24 cellular contexts compared by ENCODE assay signal in genomic region chr3:45922950-45923590, GRCh38. TPM values are rescaled to one million over a fixed set of nuclear protein-coding genes. Genes with fewer than 3 reads are reported as not detected.
"Had no signal": no experiment of that assay in that cellular context is flagged by ENCODE, and none has a peak within 500 bp of the region (broad histone marks: within the 10 kb centered on the region; RNA-seq: fewer than 3 reads in every experiment).

No MANE protein-coding gene starts in this region.

- DNase-seq: activated B cell treated with CpG ODN at 0.5 μM for 24 hours; activated CD4-positive, alpha-beta T cell treated with anti-CD3 and anti-CD28 coated beads for 4 hours; activated CD4-positive, alpha-beta T cell treated with anti-CD3 and anti-CD28 coated beads, Interleukin-2, amount 50 U/mL, for 4 hours; activated gamma-delta T cell treated with Interleukin-2 at 50 U/mL for 16 hours; activated T-cell treated with anti-CD3 and anti-CD28 coated beads, Interleukin-2, amount 50 U/mL, for 1 hour; central memory CD4-positive, alpha-beta T cell; natural killer cell; right lobe of liver; stimulated activated CD4-positive, alpha-beta T cell treated with anti-CD3 and anti-CD28 coated beads, Interleukin-2, amount 100 ng/mL, for 48 hours; stimulated activated naive CD8-positive, alpha-beta T cell treated with anti-CD3 and anti-CD28 coated beads, Interleukin-15, Interleukin-2, amounts not matched to agents 100 U/mL and 50 U/mL, for 24 hours; T-cell had no signal

- H3K27ac ChIP-seq: breast epithelium, esophagus muscularis mucosa, foreskin keratinocyte, right lobe of liver, thoracic aorta had no signal

- ATAC-seq: natural killer cell, T-cell had no signal

- H3K9me3 ChIP-seq: breast epithelium, esophagus muscularis mucosa, right lobe of liver, thoracic aorta had no signal

- FAIRE-seq: islet of Langerhans had no signal

- H3K4me3 ChIP-seq: breast epithelium, esophagus muscularis mucosa, right lobe of liver, thoracic aorta had no signal

- H3K27ac Mint-ChIP-seq: activated B cell treated with CpG ODN at 0.5 μM for 24 hours; activated naive CD4-positive, alpha-beta T cell treated with anti-CD3 and anti-CD28 coated beads, Interleukin-2, amount 50 U/mL, for 24 hours; activated T-helper 1 cell treated with anti-CD3 and anti-CD28 coated beads, Interleukin-12 subunit alpha, Interleukin-12 subunit beta, Interleukin-2, Interleukin-4 antibody, amounts not matched to agents 30 ng/mL and 10 ng/mL and 1 ng/mL, durations not matched to agents 14 hours and 24 hours and 36 hours; dendritic cell treated with granulocyte-macrophage colony-stimulating factor and Interleukin-4, amounts not matched to agents 40 ng/mL and 50 ng/mL, for 4 days; T-cell; T-helper 2 cell treated with Interferon-gamma antibody and Interleukin-4, amounts not matched to agents 5 μg/mL and 100 μg/mL, for 36 hours; type B pancreatic cell had no signal

- H3K4me3 Mint-ChIP-seq: activated B cell treated with CpG ODN at 0.5 μM for 24 hours; activated naive CD4-positive, alpha-beta T cell treated with anti-CD3 and anti-CD28 coated beads, Interleukin-2, amount 50 U/mL, for 24 hours; activated T-helper 1 cell treated with anti-CD3 and anti-CD28 coated beads, Interleukin-12 subunit alpha, Interleukin-12 subunit beta, Interleukin-2, Interleukin-4 antibody, amounts not matched to agents 30 ng/mL and 10 ng/mL and 1 ng/mL, durations not matched to agents 14 hours and 24 hours and 36 hours; dendritic cell treated with granulocyte-macrophage colony-stimulating factor and Interleukin-4, amounts not matched to agents 40 ng/mL and 50 ng/mL, for 4 days; natural killer cell; T-cell; T-helper 2 cell treated with Interferon-gamma antibody and Interleukin-4, amounts not matched to agents 5 μg/mL and 100 μg/mL, for 36 hours; type B pancreatic cell had no signal

- H3K9me3 Mint-ChIP-seq: activated B cell treated with CpG ODN at 0.5 μM for 24 hours; activated naive CD4-positive, alpha-beta T cell treated with anti-CD3 and anti-CD28 coated beads, Interleukin-2, amount 50 U/mL, for 24 hours; activated T-helper 1 cell treated with anti-CD3 and anti-CD28 coated beads, Interleukin-12 subunit alpha, Interleukin-12 subunit beta, Interleukin-2, Interleukin-4 antibody, amounts not matched to agents 30 ng/mL and 10 ng/mL and 1 ng/mL, durations not matched to agents 14 hours and 24 hours and 36 hours; dendritic cell treated with granulocyte-macrophage colony-stimulating factor and Interleukin-4, amounts not matched to agents 40 ng/mL and 50 ng/mL, for 4 days; natural killer cell; T-cell; T-helper 2 cell treated with Interferon-gamma antibody and Interleukin-4, amounts not matched to agents 5 μg/mL and 100 μg/mL, for 36 hours; type B pancreatic cell had no signal

- H3K4me1 ChIP-seq: breast epithelium, esophagus muscularis mucosa, foreskin keratinocyte, right lobe of liver had no signal

- H3K27me3 Mint-ChIP-seq: activated B cell treated with CpG ODN at 0.5 μM for 24 hours; activated naive CD4-positive, alpha-beta T cell treated with anti-CD3 and anti-CD28 coated beads, Interleukin-2, amount 50 U/mL, for 24 hours; dendritic cell treated with granulocyte-macrophage colony-stimulating factor and Interleukin-4, amounts not matched to agents 40 ng/mL and 50 ng/mL, for 4 days; T-cell; type B pancreatic cell had no signal

- H3K27me3 ChIP-seq: breast epithelium, esophagus muscularis mucosa, foreskin keratinocyte, right lobe of liver had no signal

RNA-seq across cellular contexts. Expression of gene CXCR6, which starts 20.2 kb away (rescaled TPM):
- total RNA-seq: activated B cell treated with CpG ODN at 0.5 μM for 24 hours, foreskin keratinocyte, glomerular endothelial cell, osteoblast, skeletal muscle tissue had no signal
- polyA plus RNA-seq: foreskin keratinocyte had no signal

RNA-seq across cellular contexts. Expression of gene CCR9, which starts 36.7 kb away (rescaled TPM):
- total RNA-seq: activated T-helper 1 cell treated with anti-CD3 and anti-CD28 coated beads, Interleukin-12 subunit alpha, Interleukin-12 subunit beta, Interleukin-2, Interleukin-4 antibody, amounts not matched to agents 30 ng/mL and 10 ng/mL and 1 ng/mL, durations not matched to agents 14 hours and 24 hours and 36 hours; breast epithelium; foreskin keratinocyte; glomerular endothelial cell; osteoblast; thoracic aorta had no signal
- polyA plus RNA-seq: foreskin keratinocyte had no signal
